8 cellular contexts compared by ENCODE assay signal in genomic region chr18:22813648-22814328, GRCh38.
DNase-seq lines count a peak whose midpoint lies in the region; ATAC-seq and TF ChIP-seq lines count a peak whose summit lies in the region.

No MANE protein-coding gene starts in this region.

- DNase-seq in DMS53 (lab: John Stamatoyannopoulos, UW) (peak; percentile 63), GM23338 (ENCODE audit: low spot score) (peak; percentile 56), PC-9 (peak in 1 of 2 experiments; percentile 39), esophagus squamous epithelium (lab: John Stamatoyannopoulos, UW) (no peak), smooth muscle cell (lab: John Stamatoyannopoulos, UW; ENCODE audit: unreplicated experiment) (no peak), NCI-H524 treated with DMSO at 0.1 percent for 48 hours (lab: John Stamatoyannopoulos, UW) (no peak)
- DNase-seq in CD8-positive, alpha-beta memory T cell: no peak

- H3K36me3 ChIP-seq in GM23338 (ENCODE audit: insufficient read depth) (no peaks in the 10 kb centered on the region), PC-9 (ENCODE audit: low read depth) (no peaks in the 10 kb centered on the region), esophagus squamous epithelium (no peaks in the 10 kb centered on the region), smooth muscle cell (ENCODE audit: low read depth) (no peaks in the 10 kb centered on the region)
- no peaks in the 10 kb centered on the region for H3K36me3 ChIP-seq in CD8-positive, alpha-beta memory T cell (ENCODE audit: insufficient read depth, low read length)

- TF ChIP-seq CTCF in GM23338 (conservative IDR thresholded peaks at IDR 0.05; ENCODE audit: low read depth in 2 of 2): peak; percentile 86 to 92
- TF ChIP-seq CTCF in PC-9 (conservative IDR thresholded peaks at IDR 0.05): peak; percentile 72
- TF ChIP-seq CTCF in esophagus squamous epithelium (IDR thresholded peaks at IDR 0.05): peak in 5 of 6 experiments; percentile 37 to 67 (median 53)
- peak; percentile 39 for TF ChIP-seq CTCF in smooth muscle cell (IDR thresholded peaks at IDR 0.05; ENCODE audit: borderline replicate concordance, insufficient read depth, poor library complexity, severe bottlenecking)

- no peak for TF ChIP-seq POLR2A in esophagus squamous epithelium (IDR thresholded peaks at IDR 0.05)

- no peak overlapping the region for H3K9ac ChIP-seq in smooth muscle cell (ENCODE audit: low read depth)

- POLR2A ChIA-PET in PC-9 (lab: Charles Lee; ENCODE audit: unreplicated experiment): interaction anchor here (0.7 kb wide), 1 partner anchor 170 kb away, joined by 6 read pairs; no protein-coding TSS in a partner anchor
- POLR2A ChIA-PET in CD8-positive, alpha-beta memory T cell (lab: Charles Lee): no interaction called here

- H3K4me3 Mint-ChIP-seq in GM23338: no peak overlapping the region
- no peak overlapping the region for H3K4me3 Mint-ChIP-seq in CD8-positive, alpha-beta memory T cell

- BruUV-seq in PC-9 (replicated peaks; lab: Mats Ljungman, UMichigan): no TSS peak

- H3K4me3 ChIP-seq in GM23338: no peak overlapping the region
- H3K4me3 ChIP-seq in PC-9: no peak overlapping the region
- H3K4me3 ChIP-seq in esophagus squamous epithelium: no peak overlapping the region
- H3K4me3 ChIP-seq in smooth muscle cell: no peak overlapping the region
- no peak overlapping the region for H3K4me3 ChIP-seq in CD8-positive, alpha-beta memory T cell (ENCODE audit: low read length)

- no peaks in the 10 kb centered on the region for H3K27me3 ChIP-seq in GM23338 (ENCODE audit: insufficient read depth)
- H3K27me3 ChIP-seq in PC-9 (ENCODE audit: insufficient read depth, low read depth): no peaks in the 10 kb centered on the region
- H3K27me3 ChIP-seq in esophagus squamous epithelium: peaks cover 0 to 12% (median 0%) of the 10 kb centered on the region in 4 donors
- no peaks in the 10 kb centered on the region for H3K27me3 ChIP-seq in smooth muscle cell (ENCODE audit: low read depth)
- H3K27me3 ChIP-seq in CD8-positive, alpha-beta memory T cell (ENCODE audit: insufficient read depth, low read length, poor library complexity, severe bottlenecking): no peaks in the 10 kb centered on the region

- intact Hi-C loops in PC-9 (cut with micrococcal nuclease; ENCODE audit: unreplicated experiment) (loop anchor here (1.0 to 10.0 kb wide), 4 partner anchors 119 to 691 kb away; partner anchors contain the start of genes RBBP8 and RMC1), esophagus squamous epithelium (cut with DNase I) (loop anchor here (5.0 kb wide), 1 partner anchor 169 kb away; no protein-coding TSS in a partner anchor)

- CTCF ChIA-PET in PC-9 (lab: Charles Lee): interaction anchor here (1.0 to 1.5 kb wide), 3 partner anchors 26 to 169 kb away, joined by 3 to 6 read pairs (median 5); no protein-coding TSS in a partner anchor
- CTCF ChIA-PET in CD8-positive, alpha-beta memory T cell (lab: Charles Lee): interaction anchor here (0.8 kb wide), 1 partner anchor 598 kb away, joined by 3 read pairs; no protein-coding TSS in a partner anchor

- no peaks in the 10 kb centered on the region for H3K79me2 ChIP-seq in GM23338 (replicated peaks; ENCODE audit: insufficient read depth)
- H3K79me2 ChIP-seq in PC-9 (ENCODE audit: low read depth): no peaks in the 10 kb centered on the region
- H3K79me2 ChIP-seq in smooth muscle cell (ENCODE audit: low read depth): no peaks in the 10 kb centered on the region

- H3K27me3 Mint-ChIP-seq in GM23338 (ENCODE audit: insufficient read depth, low read depth, poor library complexity): no peaks in the 10 kb centered on the region
- H3K27me3 Mint-ChIP-seq in CD8-positive, alpha-beta memory T cell: peaks cover 14 to 38% of the 10 kb centered on the region in 2 donors

- no peaks in the 10 kb centered on the region for H3K9me3 Mint-ChIP-seq in GM23338
- peaks cover 0 to 2% (median 0%) of the 10 kb centered on the region in 5 donors for H3K9me3 Mint-ChIP-seq in CD8-positive, alpha-beta memory T cell

- H3K9me2 ChIP-seq in GM23338 (ENCODE audit: insufficient read depth) (no peaks in the 10 kb centered on the region), PC-9 (ENCODE audit: insufficient read depth) (no peaks in the 10 kb centered on the region)

- peaks cover 5% of the 10 kb centered on the region; the same call in 2 of the 3 replicates for H3K4me1 Mint-ChIP-seq in GM23338
- no peaks in the 10 kb centered on the region for H3K4me1 Mint-ChIP-seq in CD8-positive, alpha-beta memory T cell

- no peak overlapping the region for H3K27ac Mint-ChIP-seq in GM23338
- peak overlapping the region in 1 of 8 donors; percentile 58 for H3K27ac Mint-ChIP-seq in CD8-positive, alpha-beta memory T cell

- H4K20me1 ChIP-seq in GM23338 (replicated peaks; ENCODE audit: insufficient read depth) (no peaks in the 10 kb centered on the region), PC-9 (ENCODE audit: insufficient read depth) (no peaks in the 10 kb centered on the region), smooth muscle cell (ENCODE audit: low read depth) (no peaks in the 10 kb centered on the region)

- H3K4me1 ChIP-seq in GM23338 (ENCODE audit: insufficient read depth) (no peaks in the 10 kb centered on the region), PC-9 (replicated peaks; ENCODE audit: insufficient read depth) (0 out of 2 replicates have a peak, but pooled peaks cover 5% of the 10 kb centered on the region), esophagus squamous epithelium (peaks cover 0 to 27% (median 0%) of the 10 kb centered on the region in 3 donors), smooth muscle cell (ENCODE audit: low read depth) (peaks cover 4% of the 10 kb centered on the region)
- H3K4me1 ChIP-seq in CD8-positive, alpha-beta memory T cell (ENCODE audit: insufficient read depth, low read length): no peaks in the 10 kb centered on the region

- H3K9me3 ChIP-seq in PC-9 (ENCODE audit: insufficient read depth, low read depth): no peaks in the 10 kb centered on the region
- no peaks in the 10 kb centered on the region for H3K9me3 ChIP-seq in esophagus squamous epithelium
- no peaks in the 10 kb centered on the region for H3K9me3 ChIP-seq in smooth muscle cell (replicated peaks; ENCODE audit: low read depth)
- H3K9me3 ChIP-seq in CD8-positive, alpha-beta memory T cell (ENCODE audit: low read length): no peaks in the 10 kb centered on the region

- H3K27ac ChIP-seq in GM23338 (ENCODE audit: low read depth): no peak overlapping the region
- no peak overlapping the region for H3K27ac ChIP-seq in PC-9
- peak overlapping the region in 3 of 4 donors; percentile 25 to 49 (median 45) for H3K27ac ChIP-seq in esophagus squamous epithelium
- H3K27ac ChIP-seq in smooth muscle cell (ENCODE audit: low read depth): no peak overlapping the region
- H3K27ac ChIP-seq in CD8-positive, alpha-beta memory T cell (ENCODE audit: low read depth, low read length): no peak overlapping the region

- H3F3A ChIP-seq in GM23338 (replicated peaks; ENCODE audit: low read depth) (no peaks in the 10 kb centered on the region), PC-9 (ENCODE audit: insufficient read depth, low read depth) (no peaks in the 10 kb centered on the region), smooth muscle cell (ENCODE audit: low read depth) (no peaks in the 10 kb centered on the region)

- ATAC-seq in GM23338: peak; percentile 85
- no peak for ATAC-seq in GM21447 (IDR thresholded peaks at IDR 0.05; ENCODE audit: unreplicated experiment)

- H2AFZ ChIP-seq in GM23338 (no peak overlapping the region), PC-9 (no peak overlapping the region), smooth muscle cell (ENCODE audit: low read depth) (no peak overlapping the region)

- no peaks in the 10 kb centered on the region for H3K36me3 Mint-ChIP-seq in GM23338 (ENCODE audit: low read depth)
- no peaks in the 10 kb centered on the region for H3K36me3 Mint-ChIP-seq in CD8-positive, alpha-beta memory T cell

- 8 to 10% methylated on average over 6 of the region's 6 CpGs for WGBS in esophagus squamous epithelium, 2 donors
- WGBS in smooth muscle cell (ENCODE audit: low lambda C conversion rate): 22% methylated on average over 6 of the region's 6 CpGs

- H3K4me2 ChIP-seq in GM23338 (no peak overlapping the region), PC-9 (no peak overlapping the region), smooth muscle cell (peak overlapping the region; percentile 27)

TF ChIP-seq in GM23338, 12 proteins besides CTCF, POLR2A, EP300 and RAD21:
- TF ChIP-seq EZH2phosphoT487 (IDR thresholded peaks at IDR 0.05; ENCODE audit: unreplicated experiment) (no peak), EZH2 (IDR thresholded peaks at IDR 0.05; ENCODE audit: low read depth, unreplicated experiment) (no peak), REST (IDR thresholded peaks at IDR 0.05; ENCODE audit: unreplicated experiment) (no peak), CREB1 (CRISPR knock-in tag; IDR thresholded peaks at IDR 0.05; ENCODE audit: low read depth) (no peak)

Comparison
In these comparisons a context has a peak if more than half of its experiments do, and no peak if none do; other contexts are left out.
1. DNase-seq: peak in DMS53 (single experiment) and GM23338 (single experiment); none in esophagus squamous epithelium (single experiment), smooth muscle cell (single experiment), CD8-positive, alpha-beta memory T cell (0 of 5) and NCI-H524 treated with DMSO at 0.1 percent for 48 hours (single experiment).
2. H3K27ac ChIP-seq: peak in esophagus squamous epithelium (3 of 4); none in GM23338 (single experiment), PC-9 (single experiment), smooth muscle cell (single experiment) and CD8-positive, alpha-beta memory T cell (single experiment).
3. CTCF ChIP-seq: peak in every context shown above with its lines; median percentile 89 in GM23338; 72 in PC-9; 53 in esophagus squamous epithelium; 39 in smooth muscle cell.